Comparison of ENCODE assay signal across 14 cellular contexts in genomic region chr5:3835817-3836216, GRCh38.
"Had no signal": no experiment of that assay in that cellular context is flagged by ENCODE, and none has a peak within 500 bp of the region (broad histone marks: within the 10 kb centered on the region; RNA-seq: fewer than 3 reads in every experiment).

No MANE protein-coding gene starts in this region.

- H3K4me2 ChIP-seq: smooth muscle cell had no signal

- H3K27me3 ChIP-seq: gastrocnemius medialis, heart right ventricle had no signal

- H3K36me3 ChIP-seq: gastrocnemius medialis, heart right ventricle had no signal

- DNase-seq: effector CD4-positive, alpha-beta T cell; endodermal cell; gastrocnemius medialis; heart right ventricle; hypothalamus; mucosa of descending colon; naive thymus-derived CD8-positive, alpha-beta T cell; right cardiac atrium; stimulated activated CD4-positive, alpha-beta T cell treated with anti-CD3 and anti-CD28 coated beads, Interleukin-2, amount 100 ng/mL, for 48 hours; stimulated activated naive CD4-positive, alpha-beta T cell treated with Interleukin-2 at 50 U/mL for 16 hours had no signal

- H3K4me1 ChIP-seq: gastrocnemius medialis, heart right ventricle had no signal

- H3K27ac ChIP-seq: coronary artery, gastrocnemius medialis, heart right ventricle had no signal

- H3K4me3 ChIP-seq: coronary artery, gastrocnemius medialis, heart right ventricle, mucosa of descending colon, smooth muscle cell had no signal

- H3K9me3 ChIP-seq: gastrocnemius medialis had no signal

- ATAC-seq: esophagus mucosa; gastrocnemius medialis; heart right ventricle; left lobe of liver; mucosa of descending colon; naive thymus-derived CD8-positive, alpha-beta T cell; right cardiac atrium had no signal
